In the genomic region with DNA sequence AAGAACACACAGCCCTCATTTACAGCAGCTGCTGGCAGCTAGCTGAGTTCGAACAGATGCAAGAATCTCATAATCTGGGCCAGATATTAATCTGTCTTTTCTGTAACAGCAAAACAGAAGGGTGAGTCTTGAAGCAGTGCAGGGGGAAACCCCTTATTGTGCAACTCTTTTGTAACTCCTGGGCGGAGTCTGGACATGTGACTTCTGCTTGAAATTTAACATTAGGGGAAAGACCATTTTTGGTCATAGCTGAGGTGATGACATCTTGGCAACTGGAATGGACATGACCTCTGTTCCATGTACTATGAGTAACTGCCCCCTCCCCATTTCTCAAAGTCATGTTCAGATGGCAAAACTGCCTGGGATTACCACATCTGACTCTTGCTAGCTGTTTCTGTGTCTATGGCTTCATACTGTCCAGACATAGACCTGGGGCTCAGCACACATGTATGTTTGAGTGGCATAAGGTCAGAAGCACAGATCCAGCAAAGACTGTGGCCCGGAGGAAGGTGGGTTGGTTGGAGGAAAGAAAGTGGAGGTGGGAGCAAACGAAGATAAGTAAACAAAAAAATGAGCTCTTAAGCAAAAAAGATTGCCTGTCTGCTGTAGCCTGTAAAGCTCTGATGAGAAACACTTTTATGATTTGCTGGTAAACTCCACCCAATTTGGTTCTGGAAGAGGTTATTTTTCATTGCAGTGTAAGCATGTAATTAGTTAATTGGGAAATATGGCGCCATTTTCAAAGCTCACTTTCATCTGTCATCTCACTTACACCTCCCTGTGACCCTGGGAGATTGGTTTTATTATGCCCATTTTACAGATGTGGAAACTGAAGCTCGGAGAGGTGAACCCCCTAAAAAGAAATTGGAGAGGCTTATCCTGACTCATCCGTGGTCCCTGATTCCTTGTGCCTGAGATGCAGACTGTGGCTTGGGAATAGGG, we compare ENCODE assay signal across 2 cellular contexts.
A peak's percentile ranks its signal among the peaks of the same experiment; 100 is the strongest.
TF ChIP-seq lines count a peak whose summit lies in the region.

No MANE protein-coding gene starts in this region.

TF ChIP-seq in K562, 482 proteins besides CTCF, POLR2A, EP300 and RAD21 (continued from another document and continues in another):
- TF ChIP-seq, protein P1, sequence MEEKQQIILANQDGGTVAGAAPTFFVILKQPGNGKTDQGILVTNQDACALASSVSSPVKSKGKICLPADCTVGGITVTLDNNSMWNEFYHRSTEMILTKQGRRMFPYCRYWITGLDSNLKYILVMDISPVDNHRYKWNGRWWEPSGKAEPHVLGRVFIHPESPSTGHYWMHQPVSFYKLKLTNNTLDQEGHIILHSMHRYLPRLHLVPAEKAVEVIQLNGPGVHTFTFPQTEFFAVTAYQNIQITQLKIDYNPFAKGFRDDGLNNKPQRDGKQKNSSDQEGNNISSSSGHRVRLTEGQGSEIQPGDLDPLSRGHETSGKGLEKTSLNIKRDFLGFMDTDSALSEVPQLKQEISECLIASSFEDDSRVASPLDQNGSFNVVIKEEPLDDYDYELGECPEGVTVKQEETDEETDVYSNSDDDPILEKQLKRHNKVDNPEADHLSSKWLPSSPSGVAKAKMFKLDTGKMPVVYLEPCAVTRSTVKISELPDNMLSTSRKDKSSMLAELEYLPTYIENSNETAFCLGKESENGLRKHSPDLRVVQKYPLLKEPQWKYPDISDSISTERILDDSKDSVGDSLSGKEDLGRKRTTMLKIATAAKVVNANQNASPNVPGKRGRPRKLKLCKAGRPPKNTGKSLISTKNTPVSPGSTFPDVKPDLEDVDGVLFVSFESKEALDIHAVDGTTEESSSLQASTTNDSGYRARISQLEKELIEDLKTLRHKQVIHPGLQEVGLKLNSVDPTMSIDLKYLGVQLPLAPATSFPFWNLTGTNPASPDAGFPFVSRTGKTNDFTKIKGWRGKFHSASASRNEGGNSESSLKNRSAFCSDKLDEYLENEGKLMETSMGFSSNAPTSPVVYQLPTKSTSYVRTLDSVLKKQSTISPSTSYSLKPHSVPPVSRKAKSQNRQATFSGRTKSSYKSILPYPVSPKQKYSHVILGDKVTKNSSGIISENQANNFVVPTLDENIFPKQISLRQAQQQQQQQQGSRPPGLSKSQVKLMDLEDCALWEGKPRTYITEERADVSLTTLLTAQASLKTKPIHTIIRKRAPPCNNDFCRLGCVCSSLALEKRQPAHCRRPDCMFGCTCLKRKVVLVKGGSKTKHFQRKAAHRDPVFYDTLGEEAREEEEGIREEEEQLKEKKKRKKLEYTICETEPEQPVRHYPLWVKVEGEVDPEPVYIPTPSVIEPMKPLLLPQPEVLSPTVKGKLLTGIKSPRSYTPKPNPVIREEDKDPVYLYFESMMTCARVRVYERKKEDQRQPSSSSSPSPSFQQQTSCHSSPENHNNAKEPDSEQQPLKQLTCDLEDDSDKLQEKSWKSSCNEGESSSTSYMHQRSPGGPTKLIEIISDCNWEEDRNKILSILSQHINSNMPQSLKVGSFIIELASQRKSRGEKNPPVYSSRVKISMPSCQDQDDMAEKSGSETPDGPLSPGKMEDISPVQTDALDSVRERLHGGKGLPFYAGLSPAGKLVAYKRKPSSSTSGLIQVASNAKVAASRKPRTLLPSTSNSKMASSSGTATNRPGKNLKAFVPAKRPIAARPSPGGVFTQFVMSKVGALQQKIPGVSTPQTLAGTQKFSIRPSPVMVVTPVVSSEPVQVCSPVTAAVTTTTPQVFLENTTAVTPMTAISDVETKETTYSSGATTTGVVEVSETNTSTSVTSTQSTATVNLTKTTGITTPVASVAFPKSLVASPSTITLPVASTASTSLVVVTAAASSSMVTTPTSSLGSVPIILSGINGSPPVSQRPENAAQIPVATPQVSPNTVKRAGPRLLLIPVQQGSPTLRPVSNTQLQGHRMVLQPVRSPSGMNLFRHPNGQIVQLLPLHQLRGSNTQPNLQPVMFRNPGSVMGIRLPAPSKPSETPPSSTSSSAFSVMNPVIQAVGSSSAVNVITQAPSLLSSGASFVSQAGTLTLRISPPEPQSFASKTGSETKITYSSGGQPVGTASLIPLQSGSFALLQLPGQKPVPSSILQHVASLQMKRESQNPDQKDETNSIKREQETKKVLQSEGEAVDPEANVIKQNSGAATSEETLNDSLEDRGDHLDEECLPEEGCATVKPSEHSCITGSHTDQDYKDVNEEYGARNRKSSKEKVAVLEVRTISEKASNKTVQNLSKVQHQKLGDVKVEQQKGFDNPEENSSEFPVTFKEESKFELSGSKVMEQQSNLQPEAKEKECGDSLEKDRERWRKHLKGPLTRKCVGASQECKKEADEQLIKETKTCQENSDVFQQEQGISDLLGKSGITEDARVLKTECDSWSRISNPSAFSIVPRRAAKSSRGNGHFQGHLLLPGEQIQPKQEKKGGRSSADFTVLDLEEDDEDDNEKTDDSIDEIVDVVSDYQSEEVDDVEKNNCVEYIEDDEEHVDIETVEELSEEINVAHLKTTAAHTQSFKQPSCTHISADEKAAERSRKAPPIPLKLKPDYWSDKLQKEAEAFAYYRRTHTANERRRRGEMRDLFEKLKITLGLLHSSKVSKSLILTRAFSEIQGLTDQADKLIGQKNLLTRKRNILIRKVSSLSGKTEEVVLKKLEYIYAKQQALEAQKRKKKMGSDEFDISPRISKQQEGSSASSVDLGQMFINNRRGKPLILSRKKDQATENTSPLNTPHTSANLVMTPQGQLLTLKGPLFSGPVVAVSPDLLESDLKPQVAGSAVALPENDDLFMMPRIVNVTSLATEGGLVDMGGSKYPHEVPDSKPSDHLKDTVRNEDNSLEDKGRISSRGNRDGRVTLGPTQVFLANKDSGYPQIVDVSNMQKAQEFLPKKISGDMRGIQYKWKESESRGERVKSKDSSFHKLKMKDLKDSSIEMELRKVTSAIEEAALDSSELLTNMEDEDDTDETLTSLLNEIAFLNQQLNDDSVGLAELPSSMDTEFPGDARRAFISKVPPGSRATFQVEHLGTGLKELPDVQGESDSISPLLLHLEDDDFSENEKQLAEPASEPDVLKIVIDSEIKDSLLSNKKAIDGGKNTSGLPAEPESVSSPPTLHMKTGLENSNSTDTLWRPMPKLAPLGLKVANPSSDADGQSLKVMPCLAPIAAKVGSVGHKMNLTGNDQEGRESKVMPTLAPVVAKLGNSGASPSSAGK (IDR thresholded peaks at IDR 0.05) = peak; percentile 58; the same call in 1 of the 2 replicates
- TF ChIP-seq FOXA1 (IDR thresholded peaks at IDR 0.05; ENCODE audit: borderline replicate concordance) (no peak), ZNF41 (CRISPR knock-in tag; conservative IDR thresholded peaks at IDR 0.05) (no peak), SMARCE1 (IDR thresholded peaks at IDR 0.05) (peak; percentile 77; the same call in 1 of the 2 replicates), HDAC2 (IDR thresholded peaks at IDR 0.05) (peak; percentile 89; the same call in 1 of the 2 replicates)
- TF ChIP-seq, protein P2, sequence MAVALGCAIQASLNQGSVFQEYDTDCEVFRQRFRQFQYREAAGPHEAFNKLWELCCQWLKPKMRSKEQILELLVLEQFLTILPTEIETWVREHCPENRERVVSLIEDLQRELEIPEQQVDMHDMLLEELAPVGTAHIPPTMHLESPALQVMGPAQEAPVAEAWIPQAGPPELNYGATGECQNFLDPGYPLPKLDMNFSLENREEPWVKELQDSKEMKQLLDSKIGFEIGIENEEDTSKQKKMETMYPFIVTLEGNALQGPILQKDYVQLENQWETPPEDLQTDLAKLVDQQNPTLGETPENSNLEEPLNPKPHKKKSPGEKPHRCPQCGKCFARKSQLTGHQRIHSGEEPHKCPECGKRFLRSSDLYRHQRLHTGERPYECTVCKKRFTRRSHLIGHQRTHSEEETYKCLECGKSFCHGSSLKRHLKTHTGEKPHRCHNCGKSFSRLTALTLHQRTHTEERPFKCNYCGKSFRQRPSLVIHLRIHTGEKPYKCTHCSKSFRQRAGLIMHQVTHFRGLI (CRISPR knock-in tag; IDR thresholded peaks at IDR 0.05) = no peak

TF ChIP-seq in HepG2, 621 proteins besides CTCF, POLR2A, EP300 and RAD21 (continued from another document and continues in another):
- no peak for TF ChIP-seq ZNF781 (CRISPR knock-in tag; IDR thresholded peaks at IDR 0.05; ENCODE audit: borderline replicate concordance, not compliant biosample characterization)
- no peak for TF ChIP-seq PTBP1 (IDR thresholded peaks at IDR 0.05; ENCODE audit: low read depth, low read length, poor library complexity, severe bottlenecking)
- no peak for TF ChIP-seq ZNF564 (CRISPR knock-in tag; IDR thresholded peaks at IDR 0.05)
- no peak for TF ChIP-seq KDM2A (CRISPR knock-in tag; IDR thresholded peaks at IDR 0.05; ENCODE audit: borderline replicate concordance, low read depth)
- no peak for TF ChIP-seq CENPX (CRISPR knock-in tag; IDR thresholded peaks at IDR 0.05)
- no peak for TF ChIP-seq ZNF569 (CRISPR knock-in tag; IDR thresholded peaks at IDR 0.05; ENCODE audit: borderline replicate concordance)
- TF ChIP-seq, protein P3, sequence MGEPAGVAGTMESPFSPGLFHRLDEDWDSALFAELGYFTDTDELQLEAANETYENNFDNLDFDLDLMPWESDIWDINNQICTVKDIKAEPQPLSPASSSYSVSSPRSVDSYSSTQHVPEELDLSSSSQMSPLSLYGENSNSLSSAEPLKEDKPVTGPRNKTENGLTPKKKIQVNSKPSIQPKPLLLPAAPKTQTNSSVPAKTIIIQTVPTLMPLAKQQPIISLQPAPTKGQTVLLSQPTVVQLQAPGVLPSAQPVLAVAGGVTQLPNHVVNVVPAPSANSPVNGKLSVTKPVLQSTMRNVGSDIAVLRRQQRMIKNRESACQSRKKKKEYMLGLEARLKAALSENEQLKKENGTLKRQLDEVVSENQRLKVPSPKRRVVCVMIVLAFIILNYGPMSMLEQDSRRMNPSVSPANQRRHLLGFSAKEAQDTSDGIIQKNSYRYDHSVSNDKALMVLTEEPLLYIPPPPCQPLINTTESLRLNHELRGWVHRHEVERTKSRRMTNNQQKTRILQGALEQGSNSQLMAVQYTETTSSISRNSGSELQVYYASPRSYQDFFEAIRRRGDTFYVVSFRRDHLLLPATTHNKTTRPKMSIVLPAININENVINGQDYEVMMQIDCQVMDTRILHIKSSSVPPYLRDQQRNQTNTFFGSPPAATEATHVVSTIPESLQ (CRISPR knock-in tag; conservative IDR thresholded peaks at IDR 0.05) = no peak
- no peak for TF ChIP-seq MEIS1 (CRISPR knock-in tag; IDR thresholded peaks at IDR 0.05; ENCODE audit: borderline replicate concordance)
- TF ChIP-seq SCMH1 (CRISPR knock-in tag; IDR thresholded peaks at IDR 0.05; ENCODE audit: borderline replicate concordance) = no peak
- no peak for TF ChIP-seq ARNT (IDR thresholded peaks at IDR 0.05)
- TF ChIP-seq, protein P4, sequence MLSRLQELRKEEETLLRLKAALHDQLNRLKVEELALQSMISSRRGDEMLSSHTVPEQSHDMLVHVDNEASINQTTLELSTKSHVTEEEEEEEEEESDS (CRISPR knock-in tag; IDR thresholded peaks at IDR 0.05; ENCODE audit: borderline replicate concordance) = no peak; the same call in 1 of the 2 replicates
- TF ChIP-seq, protein P5, sequence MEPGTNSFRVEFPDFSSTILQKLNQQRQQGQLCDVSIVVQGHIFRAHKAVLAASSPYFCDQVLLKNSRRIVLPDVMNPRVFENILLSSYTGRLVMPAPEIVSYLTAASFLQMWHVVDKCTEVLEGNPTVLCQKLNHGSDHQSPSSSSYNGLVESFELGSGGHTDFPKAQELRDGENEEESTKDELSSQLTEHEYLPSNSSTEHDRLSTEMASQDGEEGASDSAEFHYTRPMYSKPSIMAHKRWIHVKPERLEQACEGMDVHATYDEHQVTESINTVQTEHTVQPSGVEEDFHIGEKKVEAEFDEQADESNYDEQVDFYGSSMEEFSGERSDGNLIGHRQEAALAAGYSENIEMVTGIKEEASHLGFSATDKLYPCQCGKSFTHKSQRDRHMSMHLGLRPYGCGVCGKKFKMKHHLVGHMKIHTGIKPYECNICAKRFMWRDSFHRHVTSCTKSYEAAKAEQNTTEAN (CRISPR knock-in tag; conservative IDR thresholded peaks at IDR 0.05) = no peak
- TF ChIP-seq KDM6A (CRISPR knock-in tag; IDR thresholded peaks at IDR 0.05; ENCODE audit: low read depth) = no peak
- TF ChIP-seq RXRA (CRISPR knock-in tag; IDR thresholded peaks at IDR 0.05) = peak; percentile 81; the same call in 1 of the 2 replicates
- TF ChIP-seq ZNF484 (CRISPR knock-in tag; IDR thresholded peaks at IDR 0.05; ENCODE audit: borderline replicate concordance, low read depth) = no peak
- TF ChIP-seq TAF1 (CRISPR knock-in tag; IDR thresholded peaks at IDR 0.05) = no peak
- TF ChIP-seq, protein P6, sequence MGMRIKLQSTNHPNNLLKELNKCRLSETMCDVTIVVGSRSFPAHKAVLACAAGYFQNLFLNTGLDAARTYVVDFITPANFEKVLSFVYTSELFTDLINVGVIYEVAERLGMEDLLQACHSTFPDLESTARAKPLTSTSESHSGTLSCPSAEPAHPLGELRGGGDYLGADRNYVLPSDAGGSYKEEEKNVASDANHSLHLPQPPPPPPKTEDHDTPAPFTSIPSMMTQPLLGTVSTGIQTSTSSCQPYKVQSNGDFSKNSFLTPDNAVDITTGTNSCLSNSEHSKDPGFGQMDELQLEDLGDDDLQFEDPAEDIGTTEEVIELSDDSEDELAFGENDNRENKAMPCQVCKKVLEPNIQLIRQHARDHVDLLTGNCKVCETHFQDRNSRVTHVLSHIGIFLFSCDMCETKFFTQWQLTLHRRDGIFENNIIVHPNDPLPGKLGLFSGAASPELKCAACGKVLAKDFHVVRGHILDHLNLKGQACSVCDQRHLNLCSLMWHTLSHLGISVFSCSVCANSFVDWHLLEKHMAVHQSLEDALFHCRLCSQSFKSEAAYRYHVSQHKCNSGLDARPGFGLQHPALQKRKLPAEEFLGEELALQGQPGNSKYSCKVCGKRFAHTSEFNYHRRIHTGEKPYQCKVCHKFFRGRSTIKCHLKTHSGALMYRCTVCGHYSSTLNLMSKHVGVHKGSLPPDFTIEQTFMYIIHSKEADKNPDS (CRISPR knock-in tag; IDR thresholded peaks at IDR 0.05) = no peak
- no peak for TF ChIP-seq ZNF7 (CRISPR knock-in tag; IDR thresholded peaks at IDR 0.05)
- peak; percentile 93 for TF ChIP-seq FOSL2 (CRISPR knock-in tag; IDR thresholded peaks at IDR 0.05)
- no peak for TF ChIP-seq ARID2 (CRISPR knock-in tag; IDR thresholded peaks at IDR 0.05; ENCODE audit: borderline replicate concordance)
- TF ChIP-seq, protein P7, sequence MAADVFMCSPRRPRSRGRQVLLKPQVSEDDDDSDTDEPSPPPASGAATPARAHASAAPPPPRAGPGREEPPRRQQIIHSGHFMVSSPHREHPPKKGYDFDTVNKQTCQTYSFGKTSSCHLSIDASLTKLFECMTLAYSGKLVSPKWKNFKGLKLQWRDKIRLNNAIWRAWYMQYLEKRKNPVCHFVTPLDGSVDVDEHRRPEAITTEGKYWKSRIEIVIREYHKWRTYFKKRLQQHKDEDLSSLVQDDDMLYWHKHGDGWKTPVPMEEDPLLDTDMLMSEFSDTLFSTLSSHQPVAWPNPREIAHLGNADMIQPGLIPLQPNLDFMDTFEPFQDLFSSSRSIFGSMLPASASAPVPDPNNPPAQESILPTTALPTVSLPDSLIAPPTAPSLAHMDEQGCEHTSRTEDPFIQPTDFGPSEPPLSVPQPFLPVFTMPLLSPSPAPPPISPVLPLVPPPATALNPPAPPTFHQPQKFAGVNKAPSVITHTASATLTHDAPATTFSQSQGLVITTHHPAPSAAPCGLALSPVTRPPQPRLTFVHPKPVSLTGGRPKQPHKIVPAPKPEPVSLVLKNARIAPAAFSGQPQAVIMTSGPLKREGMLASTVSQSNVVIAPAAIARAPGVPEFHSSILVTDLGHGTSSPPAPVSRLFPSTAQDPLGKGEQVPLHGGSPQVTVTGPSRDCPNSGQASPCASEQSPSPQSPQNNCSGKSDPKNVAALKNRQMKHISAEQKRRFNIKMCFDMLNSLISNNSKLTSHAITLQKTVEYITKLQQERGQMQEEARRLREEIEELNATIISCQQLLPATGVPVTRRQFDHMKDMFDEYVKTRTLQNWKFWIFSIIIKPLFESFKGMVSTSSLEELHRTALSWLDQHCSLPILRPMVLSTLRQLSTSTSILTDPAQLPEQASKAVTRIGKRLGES (CRISPR knock-in tag; IDR thresholded peaks at IDR 0.05; ENCODE audit: borderline replicate concordance) = no peak
